26 cellular contexts compared by ENCODE assay signal in the genomic region with DNA sequence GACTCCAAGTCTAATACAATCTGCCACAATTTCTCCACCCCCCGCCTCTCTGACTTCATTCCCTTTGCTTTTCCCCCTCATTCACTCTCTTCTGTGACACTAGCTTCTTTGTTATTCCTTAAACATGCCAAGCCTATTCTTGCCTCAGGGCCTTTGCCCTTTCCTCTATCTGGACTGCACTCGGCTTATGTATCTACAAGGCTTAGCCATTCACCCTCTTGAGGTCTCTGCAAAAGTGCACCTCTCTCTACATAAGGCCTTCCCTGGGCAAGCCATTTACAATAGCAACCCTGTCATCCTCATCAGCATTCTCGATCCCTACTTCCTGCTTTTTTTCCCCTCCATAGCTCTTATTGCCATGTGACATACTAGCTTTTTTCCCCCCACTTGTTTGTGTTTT.
DNase-seq lines count a peak whose midpoint lies in the region; ATAC-seq lines count a peak whose summit lies in the region.
"Had no signal": no experiment of that assay in that cellular context is flagged by ENCODE, and none has a peak within 500 bp of the region (broad histone marks: within the 10 kb centered on the region; RNA-seq: fewer than 3 reads in every experiment).

No MANE protein-coding gene starts in this region.

- no peak for ATAC-seq in GM18870 (IDR thresholded peaks at IDR 0.05; ENCODE audit: unreplicated experiment)
- ATAC-seq in HG02938 (IDR thresholded peaks at IDR 0.05; ENCODE audit: unreplicated experiment): no peak
- ATAC-seq in activated naive CD8-positive, alpha-beta T cell treated with anti-CD3 and anti-CD28 coated beads, Interleukin-2, amount 50 U/mL, for 24 hours: no peak
- ATAC-seq: activated CD4-positive, alpha-beta T cell treated with anti-CD3 and anti-CD28 coated beads for 36 hours; activated T-cell treated with anti-CD3 and anti-CD28 coated beads, Interleukin-2, amount 50 U/mL, for 72 hours; heart left ventricle; lower lobe of right lung; stimulated activated effector memory CD8-positive, alpha-beta T cell treated with anti-CD3 and anti-CD28 coated beads, Interleukin-12 subunit alpha, Interleukin-12 subunit beta, amount 100 ng/mL, for 72 hours had no signal

- H3K4me3 ChIP-seq in NT2/D1 (ENCODE audit: insufficient read length, low read depth): no peak overlapping the region
- H3K4me3 ChIP-seq: adrenal gland, heart left ventricle, lower lobe of right lung, sigmoid colon had no signal

- H3K27ac Mint-ChIP-seq in activated naive CD8-positive, alpha-beta T cell treated with anti-CD3 and anti-CD28 coated beads, Interleukin-2, amount 50 U/mL, for 24 hours: no peak overlapping the region
- H3K27ac Mint-ChIP-seq: activated CD4-positive, alpha-beta T cell treated with anti-CD3 and anti-CD28 coated beads for 36 hours; activated T-cell treated with anti-CD3 and anti-CD28 coated beads, Interleukin-2, amount 50 U/mL, for 72 hours; stimulated activated effector memory CD8-positive, alpha-beta T cell treated with anti-CD3 and anti-CD28 coated beads, Interleukin-12 subunit alpha, Interleukin-12 subunit beta, amount 100 ng/mL, for 72 hours had no signal

- no peaks in the 10 kb centered on the region for H3K27me3 ChIP-seq in NT2/D1 (ENCODE audit: insufficient read depth, insufficient read length)
- H3K27me3 ChIP-seq: adrenal gland, brain microvascular endothelial cell, heart left ventricle, sigmoid colon had no signal

- H3K27me3 Mint-ChIP-seq in activated naive CD8-positive, alpha-beta T cell treated with anti-CD3 and anti-CD28 coated beads, Interleukin-2, amount 50 U/mL, for 24 hours: no peaks in the 10 kb centered on the region
- H3K27me3 Mint-ChIP-seq: activated CD4-positive, alpha-beta T cell treated with anti-CD3 and anti-CD28 coated beads for 36 hours had no signal

- no peak overlapping the region for H3K9ac ChIP-seq in NT2/D1 (ENCODE audit: insufficient read length, low read depth)

- no peaks in the 10 kb centered on the region for H3K9me3 Mint-ChIP-seq in activated naive CD8-positive, alpha-beta T cell treated with anti-CD3 and anti-CD28 coated beads, Interleukin-2, amount 50 U/mL, for 24 hours
- H3K9me3 Mint-ChIP-seq: activated T-cell treated with anti-CD3 and anti-CD28 coated beads, Interleukin-2, amount 50 U/mL, for 72 hours; stimulated activated effector memory CD8-positive, alpha-beta T cell treated with anti-CD3 and anti-CD28 coated beads, Interleukin-12 subunit alpha, Interleukin-12 subunit beta, amount 100 ng/mL, for 72 hours had no signal

- peaks cover 3% of the 10 kb centered on the region for H3K4me1 ChIP-seq in NT2/D1 (ENCODE audit: insufficient read depth, insufficient read length)
- H3K4me1 ChIP-seq: lower lobe of right lung, sigmoid colon had no signal

- H3K36me3 Mint-ChIP-seq in activated naive CD8-positive, alpha-beta T cell treated with anti-CD3 and anti-CD28 coated beads, Interleukin-2, amount 50 U/mL, for 24 hours (ENCODE audit: low read depth): no peaks in the 10 kb centered on the region
- H3K36me3 Mint-ChIP-seq: stimulated activated effector memory CD8-positive, alpha-beta T cell treated with anti-CD3 and anti-CD28 coated beads, Interleukin-12 subunit alpha, Interleukin-12 subunit beta, amount 100 ng/mL, for 72 hours had no signal

- no peaks in the 10 kb centered on the region for H3K4me1 Mint-ChIP-seq in activated naive CD8-positive, alpha-beta T cell treated with anti-CD3 and anti-CD28 coated beads, Interleukin-2, amount 50 U/mL, for 24 hours
- H3K4me1 Mint-ChIP-seq: activated CD4-positive, alpha-beta T cell treated with anti-CD3 and anti-CD28 coated beads for 36 hours; stimulated activated effector memory CD8-positive, alpha-beta T cell treated with anti-CD3 and anti-CD28 coated beads, Interleukin-12 subunit alpha, Interleukin-12 subunit beta, amount 100 ng/mL, for 72 hours had no signal

- no peak overlapping the region for H3K4me3 Mint-ChIP-seq in activated naive CD8-positive, alpha-beta T cell treated with anti-CD3 and anti-CD28 coated beads, Interleukin-2, amount 50 U/mL, for 24 hours
- H3K4me3 Mint-ChIP-seq: activated CD4-positive, alpha-beta T cell treated with anti-CD3 and anti-CD28 coated beads for 36 hours; activated T-cell treated with anti-CD3 and anti-CD28 coated beads, Interleukin-2, amount 50 U/mL, for 72 hours; stimulated activated effector memory CD8-positive, alpha-beta T cell treated with anti-CD3 and anti-CD28 coated beads, Interleukin-12 subunit alpha, Interleukin-12 subunit beta, amount 100 ng/mL, for 72 hours had no signal

- H3K36me3 ChIP-seq in NT2/D1 (ENCODE audit: insufficient read depth, insufficient read length, low read length): no peaks in the 10 kb centered on the region
- H3K36me3 ChIP-seq: adrenal gland, brain microvascular endothelial cell, heart left ventricle, lower lobe of right lung, sigmoid colon had no signal

- DNase-seq in ELF-1 (ENCODE audit: low read depth, low spot score): peak; percentile 69
- DNase-seq in NT2/D1 (ENCODE audit: low read depth, low spot score): peak; percentile 27
- peak; percentile 54 for DNase-seq in epidermal melanocyte (ENCODE audit: insufficient read length, low spot score)
- peak; percentile 39 for DNase-seq in pons (ENCODE audit: low spot score)
- DNase-seq in activated naive CD8-positive, alpha-beta T cell treated with anti-CD3 and anti-CD28 coated beads, Interleukin-2, amount 50 U/mL, for 24 hours: no peak
- DNase-seq: activated CD4-positive, alpha-beta T cell treated with anti-CD3 and anti-CD28 coated beads for 36 hours; activated naive CD4-positive, alpha-beta T cell treated with Interleukin-2 at 50 U/mL for 16 hours; activated T-cell treated with anti-CD3 and anti-CD28 coated beads, Interleukin-2, amount 50 U/mL, for 72 hours; adrenal gland; brain microvascular endothelial cell; effector CD4-positive, alpha-beta T cell; erythroblast; GOT3; heart left ventricle; IMR-90; kidney glomerular epithelial cell; lower lobe of right lung; NCI-H1417 treated with DMSO at 0.1 percent for 48 hours; NCI-H2081 treated with DMSO at 0.1 percent for 48 hours; NCI-H446; sigmoid colon; stimulated activated CD4-positive, alpha-beta T cell treated with anti-CD3 and anti-CD28 coated beads, Interleukin-4, amount 100 ng/mL, for 24 hours; substantia nigra had no signal

- H3K9me3 ChIP-seq in NT2/D1 (ENCODE audit: insufficient read depth, low read length): no peaks in the 10 kb centered on the region
- H3K9me3 ChIP-seq: adrenal gland, heart left ventricle, lower lobe of right lung, sigmoid colon had no signal
